10 cellular contexts compared by ENCODE assay signal in genomic region chr17:50102164-50102991, GRCh38. TPM values are rescaled to one million over a fixed set of nuclear protein-coding genes. Genes with fewer than 3 reads are reported as not detected.
A peak's percentile ranks its signal among the peaks of the same experiment; 100 is the strongest.
DNase-seq lines count a peak whose midpoint lies in the region; ATAC-seq, FAIRE-seq and TF ChIP-seq lines count a peak whose summit lies in the region.
"Had no signal": no experiment of that assay in that cellular context is flagged by ENCODE, and none has a peak within 500 bp of the region (broad histone marks: within the 10 kb centered on the region; RNA-seq: fewer than 3 reads in every experiment).

No MANE protein-coding gene starts in this region.

- FAIRE-seq in HepG2 (lab: Jason Lieb, UNC) (peak; percentile 91), small intestine (lab: Jason Lieb, UNC) (no peak)

- H3K9me2 ChIP-seq in HCT116 (ENCODE audit: insufficient read depth), result no peaks in the 10 kb centered on the region

- ATAC-seq in HCT116 (peak; percentile 69), HepG2 (peak; percentile 87), HG02763 (IDR thresholded peaks at IDR 0.05; ENCODE audit: unreplicated experiment) (no peak), GM18511 (IDR thresholded peaks at IDR 0.05; ENCODE audit: unreplicated experiment) (no peak)

- in situ Hi-C loops in HepG2 (cut with HindIII; ENCODE audit: extremely low pct_ligation_motif_present, low pct_unique_long_range_greater_than_20kb), result no loop called here

- no peaks in the 10 kb centered on the region for H3K27me3 ChIP-seq in HCT116 (ENCODE audit: insufficient read depth, low read length)
- H3K27me3 ChIP-seq in HepG2 (ENCODE audit: control insufficient read depth in 1 of 2, insufficient read depth in 2 of 2, low read length in 2 of 2), result no peaks in the 10 kb centered on the region
- H3K27me3 ChIP-seq in small intestine (ENCODE audit: control insufficient read depth in 2 of 2, insufficient read depth in 2 of 2, low read length in 2 of 2), result no peaks in the 10 kb centered on the region

- H3K9me3 Mint-ChIP-seq in activated CD4-positive, alpha-beta T cell treated with anti-CD3 and anti-CD28 coated beads, Interleukin-2, amount 10 ng/mL, durations not matched to agents 24 days and 14 days, result no peaks in the 10 kb centered on the region
- H3K9me3 Mint-ChIP-seq: activated CD4-positive, alpha-beta T cell treated with anti-CD3 and anti-CD28 coated beads, Interleukin-2, amount 10 ng/mL, durations not matched to agents 7 days and 5 days had no signal

- H3K27ac ChIP-seq in HCT116 (ENCODE audit: low read depth, low read length), result peak overlapping the region; percentile 47; the same call in 1 of the 2 replicates
- peak overlapping the region; percentile 97 for H3K27ac ChIP-seq in cingulate gyrus (ENCODE audit: low read depth, low read length)
- peak overlapping the region; percentile 68 for H3K27ac ChIP-seq in HepG2 (ENCODE audit: extremely low read length, insufficient read depth, low read length)
- H3K27ac ChIP-seq in small intestine (ENCODE audit: low read depth in 1 of 2, low read length in 1 of 2), result peak overlapping the region; percentile 92 to 93

- 53% methylated on average over 13 of the region's 15 CpGs for WGBS in HepG2 (ENCODE audit: low lambda C conversion rate)
- 16 to 64% (median 31%) methylated on average over 15 of the region's 15 CpGs for WGBS in small intestine, 3 donors

- H3K36me3 Mint-ChIP-seq in activated CD4-positive, alpha-beta T cell treated with anti-CD3 and anti-CD28 coated beads, Interleukin-2, amount 10 ng/mL, durations not matched to agents 24 days and 14 days (ENCODE audit: low read depth), result peaks cover 2% of the 10 kb centered on the region

- peak in 1 of 2 experiments; percentile 55; a peak in 2 of 4 replicates for TF ChIP-seq EP300 in HepG2 (IDR thresholded peaks at IDR 0.05; ENCODE audit: low read depth in 2 of 2, low read length in 2 of 2)
- TF ChIP-seq EP300 in HepG2 (CRISPR knock-in tag; IDR thresholded peaks at IDR 0.05; ENCODE audit: borderline replicate concordance), result peak; percentile 49; the same call in 1 of the 2 replicates

- intact Hi-C loops in HCT116 (cut with micrococcal nuclease) (no loop called here), HepG2 (cut with micrococcal nuclease; ENCODE audit: unreplicated experiment) (no loop called here)
- intact Hi-C loops in activated CD4-positive, alpha-beta T cell treated with anti-CD3 and anti-CD28 coated beads, Interleukin-2, amount 10 ng/mL, durations not matched to agents 24 days and 14 days (cut with micrococcal nuclease), result no loop called here

- TF ChIP-seq POLR2A in HCT116 (IDR thresholded peaks at IDR 0.05; ENCODE audit: borderline replicate concordance, extremely low read depth, insufficient read depth, insufficient read length), result no peak
- peak in 1 of 2 experiments; percentile 54; a peak in 1 of 4 replicates for TF ChIP-seq POLR2A in HepG2 (IDR thresholded peaks at IDR 0.05; ENCODE audit: insufficient read depth in 1 of 2, low read depth in 2 of 2, low read length in 2 of 2)

- DNase-seq in HCT116 (ENCODE audit: low read depth, low spot score) (no peak), HepG2 (ENCODE audit: low spot score) (peak; percentile 92), small intestine (peak; percentile 98), NCI-H748 treated with DMSO at 0.1 percent for 48 hours (lab: John Stamatoyannopoulos, UW) (no peak)
- no peak for DNase-seq in activated CD4-positive, alpha-beta T cell treated with anti-CD3 and anti-CD28 coated beads, Interleukin-2, amount 10 ng/mL, durations not matched to agents 24 days and 14 days
- DNase-seq: activated CD4-positive, alpha-beta T cell treated with anti-CD3 and anti-CD28 coated beads, Interleukin-2, amount 10 ng/mL, durations not matched to agents 7 days and 5 days; KBM-7 had no signal

- H3K27ac Mint-ChIP-seq in activated CD4-positive, alpha-beta T cell treated with anti-CD3 and anti-CD28 coated beads, Interleukin-2, amount 10 ng/mL, durations not matched to agents 24 days and 14 days, result no peak overlapping the region
- H3K27ac Mint-ChIP-seq: activated CD4-positive, alpha-beta T cell treated with anti-CD3 and anti-CD28 coated beads, Interleukin-2, amount 10 ng/mL, durations not matched to agents 7 days and 5 days had no signal

- no peaks in the 10 kb centered on the region for H3K27me3 Mint-ChIP-seq in activated CD4-positive, alpha-beta T cell treated with anti-CD3 and anti-CD28 coated beads, Interleukin-2, amount 10 ng/mL, durations not matched to agents 24 days and 14 days
- H3K27me3 Mint-ChIP-seq: activated CD4-positive, alpha-beta T cell treated with anti-CD3 and anti-CD28 coated beads, Interleukin-2, amount 10 ng/mL, durations not matched to agents 7 days and 5 days had no signal

- no peaks in the 10 kb centered on the region for H4K20me1 ChIP-seq in HCT116 (ENCODE audit: insufficient read depth)
- no peaks in the 10 kb centered on the region for H4K20me1 ChIP-seq in HepG2 (ENCODE audit: insufficient read depth, low read length)

- H3K4me1 Mint-ChIP-seq in activated CD4-positive, alpha-beta T cell treated with anti-CD3 and anti-CD28 coated beads, Interleukin-2, amount 10 ng/mL, durations not matched to agents 24 days and 14 days, result peaks cover 5% of the 10 kb centered on the region

- CTCF ChIA-PET in HCT116 (lab: Charles Lee), result interaction anchor here (3.3 kb wide), 1 partner anchor 9 kb away, joined by 15 read pairs; no protein-coding TSS in a partner anchor
- CTCF ChIA-PET in HepG2 (lab: Yijun Ruan, JAX; ENCODE audit: low intra/inter-chr PET ratio, low total read pairs), result no interaction called here

- RAD21 ChIA-PET in HCT116 (lab: Charles Lee; ENCODE audit: low non-redundant PET in 1 of 2, low total read pairs in 2 of 2, uncharacterized antibody in 2 of 2, unreplicated experiment in 2 of 2), result no interaction called here

- TF ChIP-seq RAD21 in HCT116 (IDR thresholded peaks at IDR 0.05; ENCODE audit: low read depth) (no peak), HepG2 (CRISPR knock-in tag; IDR thresholded peaks at IDR 0.05) (peak; percentile 22; the same call in 1 of the 2 replicates)

- H3K4me2 ChIP-seq in HCT116 (ENCODE audit: low read length) (peak overlapping the region; percentile 42), HepG2 (ENCODE audit: low read depth, low read length) (peak overlapping the region; percentile 63)

- H3K4me1 ChIP-seq in HCT116 (ENCODE audit: control insufficient read depth in 1 of 2, insufficient read depth in 2 of 2, low read length in 2 of 2) (peaks cover 32 to 33% of the 10 kb centered on the region in 2 experiments), HepG2 (ENCODE audit: insufficient read depth, low read length) (peaks cover 38% of the 10 kb centered on the region), small intestine (ENCODE audit: control insufficient read depth in 2 of 2, insufficient read depth in 1 of 2, low read depth in 1 of 2, low read length in 1 of 2) (peaks cover 4 to 5% of the 10 kb centered on the region in 2 donors)

- H3K36me3 ChIP-seq in HCT116 (ENCODE audit: control insufficient read depth in 1 of 2, insufficient read depth in 2 of 2, low read length in 2 of 2) (peaks cover 0 to 7% of the 10 kb centered on the region in 2 experiments; a peak in 2 of 4 replicates), HepG2 (replicated peaks in 1 of 2; ENCODE audit: control insufficient read depth in 1 of 2, insufficient read depth in 2 of 2, low read length in 2 of 2) (peaks cover 0 to 3% of the 10 kb centered on the region in 2 experiments; a peak in 1 of 5 replicates), small intestine (ENCODE audit: control insufficient read depth in 2 of 2, insufficient read depth in 2 of 2, low read length in 2 of 2) (peaks cover 0 to 13% of the 10 kb centered on the region in 2 donors)

- H2AFZ ChIP-seq in HCT116 (ENCODE audit: low read depth, low read length, poor library complexity, severe bottlenecking) (no peak overlapping the region), HepG2 (ENCODE audit: low read length) (no peak overlapping the region)

- TF ChIP-seq CTCF in HCT116 (IDR thresholded peaks at IDR 0.05 in 2 of 3, conservative IDR thresholded peaks at IDR 0.05 in 1 of 3; ENCODE audit: borderline replicate concordance in 1 of 3, insufficient read depth in 1 of 3, low read depth in 2 of 3, low read length in 2 of 3) (no peak), HepG2 (CRISPR knock-in tag; IDR thresholded peaks at IDR 0.05) (peak; percentile 31)

- no peak overlapping the region for H3K4me3 Mint-ChIP-seq in activated CD4-positive, alpha-beta T cell treated with anti-CD3 and anti-CD28 coated beads, Interleukin-2, amount 10 ng/mL, durations not matched to agents 24 days and 14 days
- H3K4me3 Mint-ChIP-seq: activated CD4-positive, alpha-beta T cell treated with anti-CD3 and anti-CD28 coated beads, Interleukin-2, amount 10 ng/mL, durations not matched to agents 7 days and 5 days had no signal

- H3K9ac ChIP-seq in HCT116 (ENCODE audit: low read length) (peak overlapping the region; percentile 22; the same call in 1 of the 2 replicates), HepG2 (ENCODE audit: insufficient read depth, low read depth, low read length) (peak overlapping the region; percentile 46)

- no peaks in the 10 kb centered on the region for H3K9me3 ChIP-seq in HCT116 (ENCODE audit: control insufficient read depth in 1 of 2, insufficient read depth in 1 of 2, low read depth in 1 of 2, low read length in 2 of 2)
- H3K9me3 ChIP-seq in HepG2 (ENCODE audit: low read length), result no peaks in the 10 kb centered on the region
- H3K9me3 ChIP-seq in small intestine (ENCODE audit: control insufficient read depth, low read depth), result no peaks in the 10 kb centered on the region

- POLR2A ChIA-PET in HCT116 (lab: Charles Lee), result no interaction called here
- POLR2A ChIA-PET in HepG2 (lab: Yijun Ruan, JAX), result interaction anchor here (0.6 to 2.9 kb wide), 8 partner anchors 8 to 244 kb away, joined by 3 to 32 read pairs (median 4); partner anchors contain the start of gene XYLT2

- BruUV-seq in HCT116 (replicated peaks; lab: Mats Ljungman, UMichigan) (no TSS peak), HepG2 (replicated peaks; lab: Mats Ljungman, UMichigan) (no TSS peak)

- H3K79me2 ChIP-seq in HCT116 (ENCODE audit: insufficient read depth, low read length) (no peaks in the 10 kb centered on the region), HepG2 (ENCODE audit: insufficient read depth, low read length) (no peaks in the 10 kb centered on the region)

- no peak overlapping the region for H3K4me3 ChIP-seq in HCT116 (replicated peaks in 1 of 2; ENCODE audit: low read depth in 1 of 2, low read length in 2 of 2)
- H3K4me3 ChIP-seq in HepG2 (replicated peaks in 1 of 3; ENCODE audit: insufficient read depth in 1 of 3, low read depth in 2 of 3, low read length in 3 of 3), result peak overlapping the region in 2 of 3 experiments; percentile 27 to 49; a peak in 4 of 6 replicates
- no peak overlapping the region for H3K4me3 ChIP-seq in small intestine (ENCODE audit: low read depth in 1 of 2, low read length in 2 of 2)

RNA-seq across cellular contexts. Expression of gene PDK2, which starts 7.2 kb away (rescaled TPM):
- total RNA-seq in HCT116 (2021; ENCODE audit: unreplicated experiment) (39.1 TPM), HepG2 (2016; rRNA removed; fragmentation: Illumina TruSeq; extraction: Trizol) (18.5 and 19.2 TPM in 2 replicates)
- polyA plus RNA-seq in HCT116 (2012), result 62.1 and 68.9 TPM in 2 replicates
- 6.4 and 13.9 TPM in 2 replicates for total RNA-seq in HepG2 (2016; cell fraction: cytosol; rRNA removed; fragmentation: Illumina TruSeq; extraction: Trizol; ENCODE audit: low read depth)
- total RNA-seq in HepG2 (2016; cell fraction: insoluble cytoplasmic fraction; rRNA removed; fragmentation: Illumina TruSeq; extraction: Trizol), result 16.2 and 19.8 TPM in 2 replicates
- total RNA-seq in HepG2 (2016; cell fraction: membrane; rRNA removed; fragmentation: Illumina TruSeq; extraction: Trizol), result 10.9 and 11.9 TPM in 2 replicates
- total RNA-seq in HepG2 (2016; cell fraction: nucleus; rRNA removed; fragmentation: Illumina TruSeq; extraction: Trizol), result 10.9 and 12.5 TPM in 2 replicates
- polyA plus RNA-seq in HepG2 (2011; rRNA removed) (59.7 and 66.6 TPM in 2 replicates), small intestine (10 to 100 TPM; 27.2 to 39.6 (median 34.0) TPM)
- 33.2 and 46.3 TPM in 2 replicates for polyA plus RNA-seq in HepG2 (2011; cell fraction: cytosol; rRNA removed)
- 86.5 and 102 TPM in 2 replicates for polyA plus RNA-seq in HepG2 (2011; cell fraction: nucleus; rRNA removed)
- 17.2 and 27.4 TPM in 2 replicates for polyA plus RNA-seq in HepG2 (2012)
- 9.3 and 10.8 TPM in 2 replicates for polyA plus RNA-seq in HepG2 (2016; cell fraction: cytosol; fragmentation: Illumina TruSeq; extraction: Trizol; ENCODE audit: low read depth)
- polyA plus RNA-seq in HepG2 (2016; cell fraction: insoluble cytoplasmic fraction; fragmentation: Illumina TruSeq; extraction: Trizol; ENCODE audit: low read depth), result 22.3 and 32.8 TPM in 2 replicates
- 12.0 and 14.3 TPM in 2 replicates for polyA plus RNA-seq in HepG2 (2016; cell fraction: membrane; fragmentation: Illumina TruSeq; extraction: Trizol; ENCODE audit: low read depth)
- polyA plus RNA-seq in HepG2 (2016; cell fraction: nucleus; fragmentation: Illumina TruSeq; extraction: Trizol; ENCODE audit: insufficient read depth, low read depth), result 21.9 and 24.6 TPM in 2 replicates
- 111 and 113 TPM in 2 replicates for polyA minus RNA-seq in HepG2 (2011; rRNA and poly(A)+ RNA removed; ENCODE audit: low replicate concordance)
- 22.7 and 28.5 TPM in 2 replicates for polyA minus RNA-seq in HepG2 (2011; cell fraction: cytosol; rRNA and poly(A)+ RNA removed)
- polyA minus RNA-seq in HepG2 (2011; cell fraction: nucleus; rRNA and poly(A)+ RNA removed), result 44.5 and 48.7 TPM in 2 replicates
- total RNA-seq in activated CD4-positive, alpha-beta T cell treated with anti-CD3 and anti-CD28 coated beads, Interleukin-2, amount 10 ng/mL, durations not matched to agents 24 days and 14 days, result 10.9 and 11.8 TPM in 2 replicates

RNA-seq across cellular contexts. Expression of gene SAMD14, which starts 27.6 kb away (rescaled TPM):
- 1.5 TPM for total RNA-seq in HCT116 (2021; ENCODE audit: unreplicated experiment)
- 0.74 and 0.79 TPM in 2 replicates for polyA plus RNA-seq in HCT116 (2012)
- total RNA-seq in HepG2 (2016; rRNA removed; fragmentation: Illumina TruSeq; extraction: Trizol), result 0.07 TPM in 1 of 2 replicates, not detected in the other
- 0.18 and 0.20 TPM in 2 replicates for total RNA-seq in HepG2 (2016; cell fraction: cytosol; rRNA removed; fragmentation: Illumina TruSeq; extraction: Trizol; ENCODE audit: low read depth)
- 0.04 TPM in 1 of 2 replicates, not detected in the other for total RNA-seq in HepG2 (2016; cell fraction: insoluble cytoplasmic fraction; rRNA removed; fragmentation: Illumina TruSeq; extraction: Trizol)
- 0.09 and 0.14 TPM in 2 replicates for total RNA-seq in HepG2 (2016; cell fraction: membrane; rRNA removed; fragmentation: Illumina TruSeq; extraction: Trizol)
- total RNA-seq in HepG2 (2016; cell fraction: nucleus; rRNA removed; fragmentation: Illumina TruSeq; extraction: Trizol), result 0.09 TPM in 2 replicates
- polyA plus RNA-seq in HepG2 (2011; rRNA removed), result 0.22 TPM in 1 of 2 replicates, not detected in the other
- polyA plus RNA-seq in HepG2 (2011; cell fraction: cytosol; rRNA removed), result 0.01 and 0.04 TPM in 2 replicates
- polyA plus RNA-seq in HepG2 (2011; cell fraction: nucleus; rRNA removed), result 0.24 and 0.29 TPM in 2 replicates
- 0.08 and 0.11 TPM in 2 replicates for polyA plus RNA-seq in HepG2 (2012)
- not detected in 2 replicates for polyA plus RNA-seq in HepG2 (2016; cell fraction: cytosol; fragmentation: Illumina TruSeq; extraction: Trizol; ENCODE audit: low read depth)
- polyA plus RNA-seq in HepG2 (2016; cell fraction: insoluble cytoplasmic fraction; fragmentation: Illumina TruSeq; extraction: Trizol; ENCODE audit: low read depth), result 0.16 TPM in 1 of 2 replicates, not detected in the other
- polyA plus RNA-seq in HepG2 (2016; cell fraction: membrane; fragmentation: Illumina TruSeq; extraction: Trizol; ENCODE audit: low read depth), result 0.19 TPM in 2 replicates
- 0.53 TPM in 1 of 2 replicates, not detected in the other for polyA plus RNA-seq in HepG2 (2016; cell fraction: nucleus; fragmentation: Illumina TruSeq; extraction: Trizol; ENCODE audit: insufficient read depth, low read depth)
- polyA minus RNA-seq in HepG2 (2011; rRNA and poly(A)+ RNA removed; ENCODE audit: low replicate concordance), result 0.28 and 0.30 TPM in 2 replicates
- polyA minus RNA-seq in HepG2 (2011; cell fraction: cytosol; rRNA and poly(A)+ RNA removed), result 0.09 and 0.20 TPM in 2 replicates
- 0.39 and 0.99 TPM in 2 replicates for polyA minus RNA-seq in HepG2 (2011; cell fraction: nucleus; rRNA and poly(A)+ RNA removed)
- 1 to 10 TPM in 1 of 3 donors, under 1 TPM in 2; 0.54 to 2.1 (median 0.67) TPM for polyA plus RNA-seq in small intestine
- total RNA-seq in activated CD4-positive, alpha-beta T cell treated with anti-CD3 and anti-CD28 coated beads, Interleukin-2, amount 10 ng/mL, durations not matched to agents 24 days and 14 days, result 1.0 and 1.2 TPM in 2 replicates

RNA-seq across cellular contexts. Expression of gene ITGA3, which starts 46.5 kb away (rescaled TPM):
- total RNA-seq in HCT116 (2021; ENCODE audit: unreplicated experiment), result 392 TPM
- polyA plus RNA-seq in HCT116 (2012), result 522 and 560 TPM in 2 replicates
- total RNA-seq in HepG2 (2016; rRNA removed; fragmentation: Illumina TruSeq; extraction: Trizol), result 0.69 and 0.77 TPM in 2 replicates
- total RNA-seq in HepG2 (2016; cell fraction: cytosol; rRNA removed; fragmentation: Illumina TruSeq; extraction: Trizol; ENCODE audit: low read depth), result 1.5 and 1.9 TPM in 2 replicates
- 0.48 and 1.1 TPM in 2 replicates for total RNA-seq in HepG2 (2016; cell fraction: insoluble cytoplasmic fraction; rRNA removed; fragmentation: Illumina TruSeq; extraction: Trizol)
- total RNA-seq in HepG2 (2016; cell fraction: membrane; rRNA removed; fragmentation: Illumina TruSeq; extraction: Trizol), result 0.28 and 0.62 TPM in 2 replicates
- total RNA-seq in HepG2 (2016; cell fraction: nucleus; rRNA removed; fragmentation: Illumina TruSeq; extraction: Trizol), result 1.3 and 1.8 TPM in 2 replicates
- 0.48 and 0.59 TPM in 2 replicates for polyA plus RNA-seq in HepG2 (2011; rRNA removed)
- polyA plus RNA-seq in HepG2 (2011; cell fraction: cytosol; rRNA removed), result 0.33 and 0.78 TPM in 2 replicates
- polyA plus RNA-seq in HepG2 (2011; cell fraction: nucleus; rRNA removed), result 2.6 and 3.3 TPM in 2 replicates
- polyA plus RNA-seq in HepG2 (2012), result 0.27 and 0.32 TPM in 2 replicates
- polyA plus RNA-seq in HepG2 (2016; cell fraction: cytosol; fragmentation: Illumina TruSeq; extraction: Trizol; ENCODE audit: low read depth), result 0.51 and 0.57 TPM in 2 replicates
- polyA plus RNA-seq in HepG2 (2016; cell fraction: insoluble cytoplasmic fraction; fragmentation: Illumina TruSeq; extraction: Trizol; ENCODE audit: low read depth), result 0.52 and 0.82 TPM in 2 replicates
- polyA plus RNA-seq in HepG2 (2016; cell fraction: membrane; fragmentation: Illumina TruSeq; extraction: Trizol; ENCODE audit: low read depth), result 0.30 and 0.48 TPM in 2 replicates
- polyA plus RNA-seq in HepG2 (2016; cell fraction: nucleus; fragmentation: Illumina TruSeq; extraction: Trizol; ENCODE audit: insufficient read depth, low read depth), result 1.3 and 2.2 TPM in 2 replicates
- polyA minus RNA-seq in HepG2 (2011; rRNA and poly(A)+ RNA removed; ENCODE audit: low replicate concordance), result 1.4 and 198 TPM in 2 replicates
- polyA minus RNA-seq in HepG2 (2011; cell fraction: cytosol; rRNA and poly(A)+ RNA removed), result 2.9 and 6.2 TPM in 2 replicates
- polyA minus RNA-seq in HepG2 (2011; cell fraction: nucleus; rRNA and poly(A)+ RNA removed), result 1.1 and 2.8 TPM in 2 replicates
- polyA plus RNA-seq in small intestine, result 10 to 100 TPM; 53.5 to 96.4 (median 75.7) TPM
- total RNA-seq in activated CD4-positive, alpha-beta T cell treated with anti-CD3 and anti-CD28 coated beads, Interleukin-2, amount 10 ng/mL, durations not matched to agents 24 days and 14 days, result 14.5 and 15.0 TPM in 2 replicates

RNA-seq across cellular contexts. Expression of gene PPP1R9B, which starts 48.1 kb away (rescaled TPM):
- total RNA-seq in HCT116 (2021; ENCODE audit: unreplicated experiment) (112 TPM), HepG2 (2016; rRNA removed; fragmentation: Illumina TruSeq; extraction: Trizol) (11.0 and 15.8 TPM in 2 replicates)
- polyA plus RNA-seq in HCT116 (2012), result 65.7 and 68.5 TPM in 2 replicates
- total RNA-seq in HepG2 (2016; cell fraction: cytosol; rRNA removed; fragmentation: Illumina TruSeq; extraction: Trizol; ENCODE audit: low read depth), result 1.3 and 1.6 TPM in 2 replicates
- 8.3 and 16.2 TPM in 2 replicates for total RNA-seq in HepG2 (2016; cell fraction: insoluble cytoplasmic fraction; rRNA removed; fragmentation: Illumina TruSeq; extraction: Trizol)
- 7.0 and 7.3 TPM in 2 replicates for total RNA-seq in HepG2 (2016; cell fraction: membrane; rRNA removed; fragmentation: Illumina TruSeq; extraction: Trizol)
- 10.9 and 13.5 TPM in 2 replicates for total RNA-seq in HepG2 (2016; cell fraction: nucleus; rRNA removed; fragmentation: Illumina TruSeq; extraction: Trizol)
- polyA plus RNA-seq in HepG2 (2011; rRNA removed) (8.7 and 9.4 TPM in 2 replicates), small intestine (10 to 100 TPM; 14.1 to 25.7 (median 17.4) TPM)
- polyA plus RNA-seq in HepG2 (2011; cell fraction: cytosol; rRNA removed), result 7.4 and 9.0 TPM in 2 replicates
- 13.1 and 16.4 TPM in 2 replicates for polyA plus RNA-seq in HepG2 (2011; cell fraction: nucleus; rRNA removed)
- polyA plus RNA-seq in HepG2 (2012), result 9.8 and 11.6 TPM in 2 replicates
- 1.2 and 1.4 TPM in 2 replicates for polyA plus RNA-seq in HepG2 (2016; cell fraction: cytosol; fragmentation: Illumina TruSeq; extraction: Trizol; ENCODE audit: low read depth)
- polyA plus RNA-seq in HepG2 (2016; cell fraction: insoluble cytoplasmic fraction; fragmentation: Illumina TruSeq; extraction: Trizol; ENCODE audit: low read depth), result 14.2 and 17.2 TPM in 2 replicates
- 7.2 TPM in 2 replicates for polyA plus RNA-seq in HepG2 (2016; cell fraction: membrane; fragmentation: Illumina TruSeq; extraction: Trizol; ENCODE audit: low read depth)
- polyA plus RNA-seq in HepG2 (2016; cell fraction: nucleus; fragmentation: Illumina TruSeq; extraction: Trizol; ENCODE audit: insufficient read depth, low read depth), result 35.0 and 35.2 TPM in 2 replicates
- polyA minus RNA-seq in HepG2 (2011; rRNA and poly(A)+ RNA removed; ENCODE audit: low replicate concordance), result 15.4 and 32.3 TPM in 2 replicates
- 7.3 and 11.8 TPM in 2 replicates for polyA minus RNA-seq in HepG2 (2011; cell fraction: cytosol; rRNA and poly(A)+ RNA removed)
- polyA minus RNA-seq in HepG2 (2011; cell fraction: nucleus; rRNA and poly(A)+ RNA removed), result 7.8 and 9.3 TPM in 2 replicates
- total RNA-seq in activated CD4-positive, alpha-beta T cell treated with anti-CD3 and anti-CD28 coated beads, Interleukin-2, amount 10 ng/mL, durations not matched to agents 24 days and 14 days, result 90.1 and 91.3 TPM in 2 replicates

Comparison
In these comparisons a context has a peak if more than half of its experiments do, and no peak if none do; other contexts are left out.
1. ATAC-seq: peak in HCT116 (single experiment) and HepG2 (single experiment); none in HG02763 (single experiment) and GM18511 (single experiment).
2. DNase-seq: peak in HepG2 (single experiment) and small intestine (single experiment); none in HCT116 (single experiment), activated CD4-positive, alpha-beta T cell treated with anti-CD3 and anti-CD28 coated beads, Interleukin-2, amount 10 ng/mL, durations not matched to agents 24 days and 14 days (single experiment) and NCI-H748 treated with DMSO at 0.1 percent for 48 hours (single experiment).
3. H3K27ac ChIP-seq: peak in every context shown above with its lines; median percentile 97 in cingulate gyrus; 92 in small intestine; 68 in HepG2; 47 in HCT116.
4. H3K4me3 ChIP-seq: peak in HepG2 (2 of 3); none in HCT116 (0 of 2) and small intestine (0 of 2).
5. RNA of gene ITGA3, which starts 46.5 kb away (total RNA-seq): 392 TPM in HCT116 (single experiment); 14.5 to 15.0 TPM in activated CD4-positive, alpha-beta T cell treated with anti-CD3 and anti-CD28 coated beads, Interleukin-2, amount 10 ng/mL, durations not matched to agents 24 days and 14 days and 0.28 to 1.9 TPM in HepG2; every median in the first group is over 10 times any median in the second.
6. Of the 20 proteins assayed by ChIP-seq in both HepG2 and HCT116: peak only in HepG2: CTCF, ELF1, MAX, POLR2AphosphoS5, RAD21, YY1 and 1 more; only in HCT116: none; in both: none; in neither: 12; mixed calls (peak in some experiments, not most) for 1.